ENCODE assay signal across 14 cellular contexts in the genomic region with DNA sequence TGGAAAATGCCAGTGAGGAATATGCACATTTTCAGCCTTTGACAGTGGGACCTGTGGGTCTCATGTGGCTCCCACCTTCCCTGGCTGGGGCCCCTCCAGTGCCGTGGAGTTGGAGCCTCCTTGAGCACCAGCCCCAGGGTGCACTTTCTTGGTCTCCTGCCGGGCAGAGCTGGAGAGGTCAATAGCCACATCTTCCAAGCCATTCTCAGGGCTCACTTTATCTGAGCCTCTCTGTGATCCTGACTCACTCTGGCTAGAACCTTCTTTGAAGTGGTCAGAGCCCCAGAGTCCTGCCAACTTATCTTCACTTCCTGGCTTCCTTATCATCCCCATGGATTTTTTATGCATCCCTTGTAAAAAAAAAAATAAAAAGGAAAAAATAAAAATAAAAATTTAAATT. TPM values are rescaled to one million over a fixed set of nuclear protein-coding genes. Genes with fewer than 3 reads are reported as not detected.
A peak's percentile ranks its signal among the peaks of the same experiment; 100 is the strongest.
DNase-seq lines count a peak whose midpoint lies in the region; ATAC-seq and TF ChIP-seq lines count a peak whose summit lies in the region.
"Had no signal": no experiment of that assay in that cellular context is flagged by ENCODE, and none has a peak within 500 bp of the region (broad histone marks: within the 10 kb centered on the region; RNA-seq: fewer than 3 reads in every experiment).

No MANE protein-coding gene starts in this region.

- H3K27me3 ChIP-seq in right cardiac atrium (ENCODE audit: control insufficient read depth, insufficient read depth) (no peaks in the 10 kb centered on the region), Panc1 (ENCODE audit: control insufficient read depth, insufficient read depth, low read length) (no peaks in the 10 kb centered on the region), vagina (peaks cover 6% of the 10 kb centered on the region)

- TF ChIP-seq CTCF in Panc1 (IDR thresholded peaks at IDR 0.05) (no peak), osteocyte (IDR thresholded peaks at IDR 0.05) (no peak), vagina (IDR thresholded peaks at IDR 0.05) (no peak)

- no peak overlapping the region for H3K4me3 ChIP-seq in right cardiac atrium (ENCODE audit: low read length)
- H3K4me3 ChIP-seq in Panc1 (ENCODE audit: low read depth in 2 of 2, low read length in 2 of 2) = no peak overlapping the region
- no peak overlapping the region for H3K4me3 ChIP-seq in vagina
- H3K4me3 ChIP-seq: HAP-1 had no signal

- CTCF ChIA-PET in Panc1 (lab: Charles Lee) = no interaction called here

- no peaks in the 10 kb centered on the region for H3K4me1 ChIP-seq in right cardiac atrium (ENCODE audit: control insufficient read depth, insufficient read depth, low read length)
- H3K4me1 ChIP-seq in Panc1 (ENCODE audit: control insufficient read depth, insufficient read depth, low read length) = peaks cover 38% of the 10 kb centered on the region
- peaks cover 14% of the 10 kb centered on the region for H3K4me1 ChIP-seq in vagina
- H3K4me1 ChIP-seq: HAP-1 had no signal

- peaks cover 83% of the 10 kb centered on the region for H3K27me3 Mint-ChIP-seq in osteocyte (ENCODE audit: unreplicated experiment)

- H3K9me3 Mint-ChIP-seq in osteocyte (ENCODE audit: unreplicated experiment) = no peaks in the 10 kb centered on the region

- H3K9me3 ChIP-seq in right cardiac atrium (ENCODE audit: control insufficient read depth, low read length) (no peaks in the 10 kb centered on the region), Panc1 (ENCODE audit: control insufficient read depth, insufficient read depth, low read depth, low read length) (no peaks in the 10 kb centered on the region), vagina (no peaks in the 10 kb centered on the region)
- H3K9me3 ChIP-seq: HAP-1, SK-N-SH had no signal

- DNase-seq in cardiac septum (ENCODE audit: low spot score) = peak; percentile 66
- no peak for DNase-seq in right cardiac atrium
- no peak for DNase-seq in Panc1 (ENCODE audit: low read depth, low spot score)
- DNase-seq in osteocyte (ENCODE audit: extremely low spot score, unreplicated experiment) = peak; percentile 53
- peak; percentile 56 to 70 for DNase-seq in vagina (ENCODE audit: extremely low spot score in 2 of 2)
- DNase-seq in NCI-H1105 treated with DMSO at 0.1 percent for 48 hours (lab: John Stamatoyannopoulos, UW) = no peak
- DNase-seq: NK-92 treated with Interleukin-12 subunit alpha and Interleukin-12 subunit beta, amount 100 ng/mL, for 24 hours; Right ventricle myocardium superior had no signal

- peaks cover 2% of the 10 kb centered on the region for H3K4me1 Mint-ChIP-seq in osteocyte (ENCODE audit: unreplicated experiment)

- WGBS in right cardiac atrium = 53% methylated on average over 2 of the region's 2 CpGs

- POLR2A ChIA-PET in Panc1 (lab: Charles Lee) = no interaction called here

- no peak overlapping the region for H3K27ac Mint-ChIP-seq in osteocyte (ENCODE audit: unreplicated experiment)
- H3K27ac Mint-ChIP-seq: IgD-negative memory B cell had no signal

- BruUV-seq in Panc1 (replicated peaks; lab: Mats Ljungman, UMichigan) = no TSS peak

- H3K36me3 Mint-ChIP-seq in osteocyte (ENCODE audit: unreplicated experiment) = peaks cover 2% of the 10 kb centered on the region
- H3K36me3 Mint-ChIP-seq: IgD-negative memory B cell had no signal

- in situ Hi-C loops in Panc1 (cut with HindIII; ENCODE audit: low pct_unique_long_range_greater_than_20kb, low sequenced_read_pairs) = no loop called here

- no peak overlapping the region for H3K4me3 Mint-ChIP-seq in osteocyte (ENCODE audit: unreplicated experiment)
- H3K4me3 Mint-ChIP-seq: IgD-negative memory B cell had no signal

- intact Hi-C loops in cardiac septum (cut with DNase I) (no loop called here), right cardiac atrium (cut with DNase I) (loop anchor here in 2 of 4 donors (5.0 kb wide), 2 partner anchors 101 to 326 kb away; no protein-coding TSS in a partner anchor), Panc1 (cut with micrococcal nuclease; ENCODE audit: unreplicated experiment) (no loop called here), vagina (cut with DNase I) (no loop called here)

- no peak overlapping the region for H3K27ac ChIP-seq in right cardiac atrium (ENCODE audit: low read length)
- peak overlapping the region; percentile 60 for H3K27ac ChIP-seq in Panc1 (ENCODE audit: low read length)
- H3K27ac ChIP-seq in vagina = no peak overlapping the region

- no peak for TF ChIP-seq POLR2A in vagina (IDR thresholded peaks at IDR 0.05)

- ATAC-seq in right cardiac atrium = no peak
- ATAC-seq in Panc1 = peak; percentile 67; the same call in 1 of the 2 replicates
- ATAC-seq in GM21367 (IDR thresholded peaks at IDR 0.05; ENCODE audit: unreplicated experiment) = no peak
- no peak for ATAC-seq in GM18858 (IDR thresholded peaks at IDR 0.05; ENCODE audit: unreplicated experiment)

- H3K36me3 ChIP-seq in Panc1 (ENCODE audit: control insufficient read depth, insufficient read depth, low read length) (no peaks in the 10 kb centered on the region), vagina (no peaks in the 10 kb centered on the region)
- H3K36me3 ChIP-seq: HAP-1 had no signal

RNA-seq across cellular contexts. Expression of a gene that starts 5.7 kb away (rescaled TPM):
- total RNA-seq in cardiac septum (0.54 TPM), right cardiac atrium (under 1 TPM in 1 of 4 donors, not detected in 3; 0.44 TPM), Panc1 (2021; ENCODE audit: unreplicated experiment) (0.21 TPM), osteocyte (not detected in 2 replicates), vagina (not detected)
- polyA plus RNA-seq in right cardiac atrium = 0.27 TPM
- polyA plus RNA-seq in Panc1 (2012; ENCODE audit: insufficient read length) = not detected
- total RNA-seq: A673 had no signal
- polyA plus RNA-seq: IgD-negative memory B cell, SK-N-SH had no signal

RNA-seq across cellular contexts. Expression of a gene that starts 18.3 kb away (rescaled TPM):
- total RNA-seq in cardiac septum (47.6 TPM), right cardiac atrium (10 to 100 TPM; 14.8 to 61.8 (median 40.7) TPM), Panc1 (2021; ENCODE audit: unreplicated experiment) (32.2 TPM), osteocyte (7.6 and 8.2 TPM in 2 replicates), vagina (26.3 TPM)
- 29.3 TPM for polyA plus RNA-seq in right cardiac atrium
- polyA plus RNA-seq in Panc1 (2012; ENCODE audit: insufficient read length) = 21.7 TPM

Comparison
In these comparisons a context has a peak if more than half of its experiments do, and no peak if none do; other contexts are left out.
1. DNase-seq: peak in cardiac septum (single experiment), osteocyte (single experiment) and vagina (2 of 2); none in right cardiac atrium (0 of 3), Panc1 (single experiment) and NCI-H1105 treated with DMSO at 0.1 percent for 48 hours (single experiment).